In genomic region chr1:225942574-225942973, GRCh38 we compare ENCODE assay signal across 11 cellular contexts. TPM values are rescaled to one million over a fixed set of nuclear protein-coding genes. Genes with fewer than 3 reads are reported as not detected.
DNase-seq lines count a peak whose midpoint lies in the region; ATAC-seq and TF ChIP-seq lines count a peak whose summit lies in the region.
"Had no signal": no experiment of that assay in that cellular context is flagged by ENCODE, and none has a peak within 500 bp of the region (broad histone marks: within the 10 kb centered on the region; RNA-seq: fewer than 3 reads in every experiment).

No MANE protein-coding gene starts in this region.

- no peaks in the 10 kb centered on the region for H3K36me3 ChIP-seq in A673 (ENCODE audit: insufficient read depth, low read length, poor library complexity, severe bottlenecking)
- no peaks in the 10 kb centered on the region for H3K36me3 ChIP-seq in MG63

- POLR2A ChIA-PET in A673 (lab: Charles Lee; ENCODE audit: low non-redundant PET), result no interaction called here
- POLR2A ChIA-PET in CD4-positive, alpha-beta T cell (lab: Charles Lee), result no interaction called here

- H3K4me1 ChIP-seq in A673 (ENCODE audit: insufficient read depth, low read length, poor library complexity, severe bottlenecking), result no peaks in the 10 kb centered on the region
- H3K4me1 ChIP-seq: parathyroid adenoma had no signal

- peak; percentile 89 to 90 for DNase-seq in dermis microvascular lymphatic vessel endothelial cell (ENCODE audit: low read depth in 2 of 2)
- no peak for DNase-seq in A673 (ENCODE audit: low spot score)
- no peak for DNase-seq in MG63
- no peak for DNase-seq in CD4-positive, alpha-beta T cell
- DNase-seq: NCI-H524, T-helper 2 cell had no signal

- H3K4me3 ChIP-seq in A673 (ENCODE audit: low read depth, low read length, poor library complexity, severe bottlenecking) (no peak overlapping the region), MG63 (no peak overlapping the region)

- ATAC-seq in GM18517 (IDR thresholded peaks at IDR 0.05; ENCODE audit: unreplicated experiment), result peak; percentile 86
- peak; percentile 71 for ATAC-seq in GM19468 (IDR thresholded peaks at IDR 0.05; ENCODE audit: extremely low read depth, unreplicated experiment)
- peak; percentile 77 for ATAC-seq in HG03066 (IDR thresholded peaks at IDR 0.05; ENCODE audit: low read depth, unreplicated experiment)
- ATAC-seq in CD4-positive, alpha-beta T cell (ENCODE audit: poor library complexity), result no peak
- ATAC-seq in activated T-helper 17 cell treated with anti-CD3 and anti-CD28 coated beads, Interleukin-2, amount 50 U/mL, for 72 hours (replicated peaks), result no peak

- no peak overlapping the region for H3K27ac ChIP-seq in A673 (ENCODE audit: low read depth, low read length, poor library complexity, severe bottlenecking)
- H3K27ac ChIP-seq in CD4-positive, alpha-beta T cell (ENCODE audit: low read depth, low read length), result no peak overlapping the region
- H3K27ac ChIP-seq: parathyroid adenoma had no signal

- H3K27ac Mint-ChIP-seq in CD4-positive, alpha-beta T cell, result no peak overlapping the region
- no peak overlapping the region for H3K27ac Mint-ChIP-seq in activated T-helper 17 cell treated with anti-CD3 and anti-CD28 coated beads, Interleukin-2, amount 50 U/mL, for 72 hours

- H3K9me3 ChIP-seq in A673 (ENCODE audit: low read depth, low read length, poor library complexity, severe bottlenecking) (no peaks in the 10 kb centered on the region), MG63 (no peaks in the 10 kb centered on the region)
- H3K9me3 ChIP-seq in CD4-positive, alpha-beta T cell (ENCODE audit: control insufficient read depth, low read length), result no peaks in the 10 kb centered on the region

- TF ChIP-seq CTCF in A673 (conservative IDR thresholded peaks at IDR 0.05; ENCODE audit: low read depth, low read length), result no peak
- TF ChIP-seq CTCF in CD4-positive, alpha-beta T cell (IDR thresholded peaks at IDR 0.05), result no peak

- no TSS peak for BruUV-seq in A673 (replicated peaks; lab: Mats Ljungman, UMichigan)

- CTCF ChIA-PET in A673 (lab: Charles Lee), result no interaction called here
- CTCF ChIA-PET in CD4-positive, alpha-beta T cell (lab: Charles Lee), result no interaction called here

- H3K36me3 Mint-ChIP-seq in CD4-positive, alpha-beta T cell (ENCODE audit: low read depth), result no peaks in the 10 kb centered on the region
- no peaks in the 10 kb centered on the region for H3K36me3 Mint-ChIP-seq in activated T-helper 17 cell treated with anti-CD3 and anti-CD28 coated beads, Interleukin-2, amount 50 U/mL, for 72 hours (ENCODE audit: low read depth)

- intact Hi-C loops in A673 (cut with micrococcal nuclease; ENCODE audit: unreplicated experiment), result no loop called here
- intact Hi-C loops in CD4-positive, alpha-beta T cell (cut with DNase I, micrococcal nuclease), result no loop called here

- H3K27me3 ChIP-seq in A673 (replicated peaks; ENCODE audit: insufficient read depth, low read depth, low read length, poor library complexity), result no peaks in the 10 kb centered on the region
- peaks cover 3% of the 10 kb centered on the region for H3K27me3 ChIP-seq in MG63
- H3K27me3 ChIP-seq in CD4-positive, alpha-beta T cell (ENCODE audit: control insufficient read depth, insufficient read depth, low read length), result no peaks in the 10 kb centered on the region

- no peaks in the 10 kb centered on the region for H3K9me3 Mint-ChIP-seq in CD4-positive, alpha-beta T cell
- H3K9me3 Mint-ChIP-seq in activated T-helper 17 cell treated with anti-CD3 and anti-CD28 coated beads, Interleukin-2, amount 50 U/mL, for 72 hours, result no peaks in the 10 kb centered on the region

- no peak overlapping the region for H3K4me3 Mint-ChIP-seq in CD4-positive, alpha-beta T cell
- H3K4me3 Mint-ChIP-seq in activated T-helper 17 cell treated with anti-CD3 and anti-CD28 coated beads, Interleukin-2, amount 50 U/mL, for 72 hours, result no peak overlapping the region

- H3K27me3 Mint-ChIP-seq in CD4-positive, alpha-beta T cell, result peaks cover 3% of the 10 kb centered on the region
- peaks cover 7% of the 10 kb centered on the region for H3K27me3 Mint-ChIP-seq in activated T-helper 17 cell treated with anti-CD3 and anti-CD28 coated beads, Interleukin-2, amount 50 U/mL, for 72 hours

- H3K4me1 Mint-ChIP-seq in CD4-positive, alpha-beta T cell (ENCODE audit: low read depth), result peaks cover 12% of the 10 kb centered on the region
- H3K4me1 Mint-ChIP-seq in activated T-helper 17 cell treated with anti-CD3 and anti-CD28 coated beads, Interleukin-2, amount 50 U/mL, for 72 hours, result no peaks in the 10 kb centered on the region

RNA-seq across cellular contexts. Expression of gene LEFTY2, which starts 1.6 kb away (rescaled TPM):
- total RNA-seq in dermis microvascular lymphatic vessel endothelial cell (not detected in 2 replicates), A673 (2021) (not detected in 2 replicates)
- not detected in 2 replicates for total RNA-seq in MG63 (2014; rRNA removed; shearing (Covaris generic); ENCODE audit: low replicate concordance)
- not detected for total RNA-seq in CD4-positive, alpha-beta T cell
- total RNA-seq in activated T-helper 17 cell treated with anti-CD3 and anti-CD28 coated beads, Interleukin-2, amount 50 U/mL, for 72 hours, result not detected

RNA-seq across cellular contexts. Expression of gene PYCR2, which starts 18.5 kb away (rescaled TPM):
- total RNA-seq in dermis microvascular lymphatic vessel endothelial cell (23.0 and 31.6 TPM in 2 replicates), A673 (2021) (49.5 and 52.5 TPM in 2 replicates)
- total RNA-seq in MG63 (2014; rRNA removed; shearing (Covaris generic); ENCODE audit: low replicate concordance), result 74.2 and 113 TPM in 2 replicates
- total RNA-seq in CD4-positive, alpha-beta T cell, result 10 to 100 TPM; 24.1 to 26.2 TPM
- total RNA-seq in activated T-helper 17 cell treated with anti-CD3 and anti-CD28 coated beads, Interleukin-2, amount 50 U/mL, for 72 hours, result 100 to 1,000 TPM in 1 of 2 donors, 10 to 100 TPM in 1; 63.2 to 105 TPM

RNA-seq across cellular contexts. Expression of gene LEFTY1, which starts 53.6 kb away (rescaled TPM):
- not detected in 2 replicates for total RNA-seq in dermis microvascular lymphatic vessel endothelial cell
- total RNA-seq in A673 (2021), result 0.24 TPM in 1 of 2 replicates, not detected in the other
- total RNA-seq in MG63 (2014; rRNA removed; shearing (Covaris generic); ENCODE audit: low replicate concordance), result not detected in 2 replicates
- not detected for total RNA-seq in CD4-positive, alpha-beta T cell
- total RNA-seq in activated T-helper 17 cell treated with anti-CD3 and anti-CD28 coated beads, Interleukin-2, amount 50 U/mL, for 72 hours, result not detected

RNA-seq across cellular contexts. Expression of gene SDE2, which starts 56.6 kb away (rescaled TPM):
- total RNA-seq in dermis microvascular lymphatic vessel endothelial cell (19.4 and 28.6 TPM in 2 replicates), A673 (2021) (26.7 and 27.7 TPM in 2 replicates)
- 16.3 and 19.4 TPM in 2 replicates for total RNA-seq in MG63 (2014; rRNA removed; shearing (Covaris generic); ENCODE audit: low replicate concordance)
- 10 to 100 TPM; 48.2 to 49.3 TPM for total RNA-seq in CD4-positive, alpha-beta T cell
- total RNA-seq in activated T-helper 17 cell treated with anti-CD3 and anti-CD28 coated beads, Interleukin-2, amount 50 U/mL, for 72 hours, result 10 to 100 TPM; 16.1 to 18.0 TPM

Comparison
In these comparisons a context has a peak if more than half of its experiments do, and no peak if none do; other contexts are left out.
1. ATAC-seq: peak in GM18517 (single experiment), GM19468 (single experiment) and HG03066 (single experiment); none in CD4-positive, alpha-beta T cell (single experiment) and activated T-helper 17 cell treated with anti-CD3 and anti-CD28 coated beads, Interleukin-2, amount 50 U/mL, for 72 hours (single experiment).
2. DNase-seq: peak in dermis microvascular lymphatic vessel endothelial cell (2 of 2); none in A673 (single experiment), MG63 (single experiment) and CD4-positive, alpha-beta T cell (0 of 10).